In genomic region chr4:26701786-26702227, GRCh38 we compare ENCODE assay signal across 1 cellular context.
TF ChIP-seq lines count a peak whose summit lies in the region.

No MANE protein-coding gene starts in this region.

TF ChIP-seq in K562, 482 proteins besides CTCF, POLR2A, EP300 and RAD21 (continued from another document and continues in another):
- TF ChIP-seq MGA (IDR thresholded peaks at IDR 0.05) = no peak
- TF ChIP-seq HDAC1 (IDR thresholded peaks at IDR 0.05) = peak in 1 of 2 experiments; percentile 72; a peak in 2 of 4 replicates
- TF ChIP-seq PHF8 (IDR thresholded peaks at IDR 0.05; ENCODE audit: borderline replicate concordance, low read length) = no peak
- TF ChIP-seq ZNF134 (CRISPR knock-in tag; conservative IDR thresholded peaks at IDR 0.05) = no peak
- no peak for TF ChIP-seq RHOXF2B (CRISPR knock-in tag; conservative IDR thresholded peaks at IDR 0.05)
- no peak for TF ChIP-seq ZKSCAN3 (CRISPR knock-in tag; IDR thresholded peaks at IDR 0.05)
- TF ChIP-seq ZBTB9 (CRISPR knock-in tag; IDR thresholded peaks at IDR 0.05) = no peak
- peak; percentile 43; the same call in 1 of the 2 replicates for TF ChIP-seq RAD51 (IDR thresholded peaks at IDR 0.05; ENCODE audit: borderline replicate concordance, low read depth)
- TF ChIP-seq ZNF184 (CRISPR knock-in tag; IDR thresholded peaks at IDR 0.05) = no peak
- TF ChIP-seq ZNF143 (CRISPR knock-in tag; IDR thresholded peaks at IDR 0.05) = no peak
- TF ChIP-seq SLC30A9 (CRISPR knock-in tag; IDR thresholded peaks at IDR 0.05) = no peak
- TF ChIP-seq ZBTB5 (IDR thresholded peaks at IDR 0.05) = no peak
- TF ChIP-seq CHCHD3 (CRISPR knock-in tag; IDR thresholded peaks at IDR 0.05) = no peak
- TF ChIP-seq MAX (CRISPR knock-in tag; IDR thresholded peaks at IDR 0.05) = no peak
- TF ChIP-seq POLR2AphosphoS2 (IDR thresholded peaks at IDR 0.05; ENCODE audit: low read length) = no peak
- no peak for TF ChIP-seq BHLHE40 (IDR thresholded peaks at IDR 0.05; ENCODE audit: low read length)
- TF ChIP-seq ZNF174 (CRISPR knock-in tag; IDR thresholded peaks at IDR 0.05) = no peak
- TF ChIP-seq CGGBP1 (CRISPR knock-in tag; IDR thresholded peaks at IDR 0.05) = no peak
- no peak for TF ChIP-seq NR3C1 (CRISPR knock-in tag; IDR thresholded peaks at IDR 0.05)
- no peak for TF ChIP-seq ZNF512 (tag; IDR thresholded peaks at IDR 0.05)
- no peak for TF ChIP-seq ZNF785 (CRISPR knock-in tag; IDR thresholded peaks at IDR 0.05)
- TF ChIP-seq ZNF551 (CRISPR knock-in tag; IDR thresholded peaks at IDR 0.05) = no peak
- TF ChIP-seq ZNF41 (CRISPR knock-in tag; conservative IDR thresholded peaks at IDR 0.05) = no peak
- no peak for TF ChIP-seq ELK3 (CRISPR knock-in tag; IDR thresholded peaks at IDR 0.05)
- no peak for TF ChIP-seq NFE2L1 (tag; IDR thresholded peaks at IDR 0.05; ENCODE audit: borderline replicate concordance, low read depth)
- peak; percentile 42; the same call in 1 of the 2 replicates for TF ChIP-seq BCOR (IDR thresholded peaks at IDR 0.05)
- no peak for TF ChIP-seq ZNF347 (CRISPR knock-in tag; IDR thresholded peaks at IDR 0.05; ENCODE audit: low read depth)
- no peak for TF ChIP-seq NR2C1 (IDR thresholded peaks at IDR 0.05)
- peak; percentile 29; the same call in 1 of the 2 replicates for TF ChIP-seq NR2C1 (tag; IDR thresholded peaks at IDR 0.05)
- no peak for TF ChIP-seq ZNF133 (CRISPR knock-in tag; IDR thresholded peaks at IDR 0.05)
- TF ChIP-seq CHD1 (IDR thresholded peaks at IDR 0.05; ENCODE audit: low read length) = no peak
- no peak for TF ChIP-seq BMI1 (IDR thresholded peaks at IDR 0.05; ENCODE audit: low read length)
